1 cellular context compared by ENCODE assay signal in genomic region chr22:46454233-46454909, GRCh38.
TF ChIP-seq lines count a peak whose summit lies in the region.

No MANE protein-coding gene starts in this region.

TF ChIP-seq in HepG2, 621 proteins besides CTCF, POLR2A, EP300 and RAD21 (continues in another document):
- TF ChIP-seq ZNF687 (CRISPR knock-in tag; IDR thresholded peaks at IDR 0.05), result peak; percentile 41
- no peak for TF ChIP-seq KAT2B (IDR thresholded peaks at IDR 0.05; ENCODE audit: borderline replicate concordance, low read depth, low read length)
- TF ChIP-seq RXRB (CRISPR knock-in tag; IDR thresholded peaks at IDR 0.05; ENCODE audit: borderline replicate concordance), result 0 out of 2 replicates have a peak, but pooled peaks have one; percentile 12
- TF ChIP-seq E2F1 (CRISPR knock-in tag; IDR thresholded peaks at IDR 0.05), result no peak
- TF ChIP-seq ZC3H4 (CRISPR knock-in tag; IDR thresholded peaks at IDR 0.05; ENCODE audit: borderline replicate concordance), result no peak
- no peak for TF ChIP-seq E2F2 (CRISPR knock-in tag; IDR thresholded peaks at IDR 0.05; ENCODE audit: borderline replicate concordance)
- peak; percentile 55; the same call in 1 of the 2 replicates for TF ChIP-seq ZNF605 (CRISPR knock-in tag; IDR thresholded peaks at IDR 0.05)
- TF ChIP-seq ZNF468 (CRISPR knock-in tag; IDR thresholded peaks at IDR 0.05), result no peak
- 0 out of 2 replicates have a peak, but pooled peaks have one; percentile 5 for TF ChIP-seq KMT2B (CRISPR knock-in tag; IDR thresholded peaks at IDR 0.05)
- TF ChIP-seq, protein P1, sequence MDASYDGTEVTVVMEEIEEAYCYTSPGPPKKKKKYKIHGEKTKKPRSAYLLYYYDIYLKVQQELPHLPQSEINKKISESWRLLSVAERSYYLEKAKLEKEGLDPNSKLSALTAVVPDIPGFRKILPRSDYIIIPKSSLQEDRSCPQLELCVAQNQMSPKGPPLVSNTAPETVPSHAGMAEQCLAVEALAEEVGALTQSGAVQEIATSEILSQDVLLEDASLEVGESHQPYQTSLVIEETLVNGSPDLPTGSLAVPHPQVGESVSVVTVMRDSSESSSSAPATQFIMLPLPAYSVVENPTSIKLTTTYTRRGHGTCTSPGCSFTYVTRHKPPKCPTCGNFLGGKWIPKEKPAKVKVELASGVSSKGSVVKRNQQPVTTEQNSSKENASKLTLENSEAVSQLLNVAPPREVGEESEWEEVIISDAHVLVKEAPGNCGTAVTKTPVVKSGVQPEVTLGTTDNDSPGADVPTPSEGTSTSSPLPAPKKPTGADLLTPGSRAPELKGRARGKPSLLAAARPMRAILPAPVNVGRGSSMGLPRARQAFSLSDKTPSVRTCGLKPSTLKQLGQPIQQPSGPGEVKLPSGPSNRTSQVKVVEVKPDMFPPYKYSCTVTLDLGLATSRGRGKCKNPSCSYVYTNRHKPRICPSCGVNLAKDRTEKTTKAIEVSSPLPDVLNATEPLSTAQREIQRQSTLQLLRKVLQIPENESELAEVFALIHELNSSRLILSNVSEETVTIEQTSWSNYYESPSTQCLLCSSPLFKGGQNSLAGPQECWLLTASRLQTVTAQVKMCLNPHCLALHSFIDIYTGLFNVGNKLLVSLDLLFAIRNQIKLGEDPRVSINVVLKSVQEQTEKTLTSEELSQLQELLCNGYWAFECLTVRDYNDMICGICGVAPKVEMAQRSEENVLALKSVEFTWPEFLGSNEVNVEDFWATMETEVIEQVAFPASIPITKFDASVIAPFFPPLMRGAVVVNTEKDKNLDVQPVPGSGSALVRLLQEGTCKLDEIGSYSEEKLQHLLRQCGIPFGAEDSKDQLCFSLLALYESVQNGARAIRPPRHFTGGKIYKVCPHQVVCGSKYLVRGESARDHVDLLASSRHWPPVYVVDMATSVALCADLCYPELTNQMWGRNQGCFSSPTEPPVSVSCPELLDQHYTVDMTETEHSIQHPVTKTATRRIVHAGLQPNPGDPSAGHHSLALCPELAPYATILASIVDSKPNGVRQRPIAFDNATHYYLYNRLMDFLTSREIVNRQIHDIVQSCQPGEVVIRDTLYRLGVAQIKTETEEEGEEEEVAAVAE (CRISPR knock-in tag; IDR thresholded peaks at IDR 0.05; ENCODE audit: borderline replicate concordance), result no peak
- no peak for TF ChIP-seq ZBTB3 (CRISPR knock-in tag; IDR thresholded peaks at IDR 0.05; ENCODE audit: borderline replicate concordance, low read depth)
- TF ChIP-seq ZNF782 (CRISPR knock-in tag; IDR thresholded peaks at IDR 0.05; ENCODE audit: borderline replicate concordance), result no peak
- TF ChIP-seq, protein P2, sequence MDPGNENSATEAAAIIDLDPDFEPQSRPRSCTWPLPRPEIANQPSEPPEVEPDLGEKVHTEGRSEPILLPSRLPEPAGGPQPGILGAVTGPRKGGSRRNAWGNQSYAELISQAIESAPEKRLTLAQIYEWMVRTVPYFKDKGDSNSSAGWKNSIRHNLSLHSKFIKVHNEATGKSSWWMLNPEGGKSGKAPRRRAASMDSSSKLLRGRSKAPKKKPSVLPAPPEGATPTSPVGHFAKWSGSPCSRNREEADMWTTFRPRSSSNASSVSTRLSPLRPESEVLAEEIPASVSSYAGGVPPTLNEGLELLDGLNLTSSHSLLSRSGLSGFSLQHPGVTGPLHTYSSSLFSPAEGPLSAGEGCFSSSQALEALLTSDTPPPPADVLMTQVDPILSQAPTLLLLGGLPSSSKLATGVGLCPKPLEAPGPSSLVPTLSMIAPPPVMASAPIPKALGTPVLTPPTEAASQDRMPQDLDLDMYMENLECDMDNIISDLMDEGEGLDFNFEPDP (CRISPR knock-in tag; conservative IDR thresholded peaks at IDR 0.05), result no peak
- TF ChIP-seq ETS1 (CRISPR knock-in tag; IDR thresholded peaks at IDR 0.05), result no peak
- TF ChIP-seq, protein P3, sequence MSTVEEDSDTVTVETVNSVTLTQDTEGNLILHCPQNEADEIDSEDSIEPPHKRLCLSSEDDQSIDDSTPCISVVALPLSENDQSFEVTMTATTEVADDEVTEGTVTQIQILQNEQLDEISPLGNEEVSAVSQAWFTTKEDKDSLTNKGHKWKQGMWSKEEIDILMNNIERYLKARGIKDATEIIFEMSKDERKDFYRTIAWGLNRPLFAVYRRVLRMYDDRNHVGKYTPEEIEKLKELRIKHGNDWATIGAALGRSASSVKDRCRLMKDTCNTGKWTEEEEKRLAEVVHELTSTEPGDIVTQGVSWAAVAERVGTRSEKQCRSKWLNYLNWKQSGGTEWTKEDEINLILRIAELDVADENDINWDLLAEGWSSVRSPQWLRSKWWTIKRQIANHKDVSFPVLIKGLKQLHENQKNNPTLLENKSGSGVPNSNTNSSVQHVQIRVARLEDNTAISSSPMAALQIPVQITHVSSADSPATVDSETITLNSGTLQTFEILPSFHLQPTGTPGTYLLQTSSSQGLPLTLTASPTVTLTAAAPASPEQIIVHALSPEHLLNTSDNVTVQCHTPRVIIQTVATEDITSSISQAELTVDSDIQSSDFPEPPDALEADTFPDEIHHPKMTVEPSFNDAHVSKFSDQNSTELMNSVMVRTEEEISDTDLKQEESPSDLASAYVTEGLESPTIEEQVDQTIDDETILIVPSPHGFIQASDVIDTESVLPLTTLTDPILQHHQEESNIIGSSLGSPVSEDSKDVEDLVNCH (CRISPR knock-in tag; IDR thresholded peaks at IDR 0.05), result no peak
- TF ChIP-seq FOXP1 (IDR thresholded peaks at IDR 0.05), result no peak
- no peak for TF ChIP-seq FOXP1 (CRISPR knock-in tag; IDR thresholded peaks at IDR 0.05)
- no peak for TF ChIP-seq ZNF18 (CRISPR knock-in tag; IDR thresholded peaks at IDR 0.05; ENCODE audit: insufficient replicate concordance)
- TF ChIP-seq ZNF264 (CRISPR knock-in tag; IDR thresholded peaks at IDR 0.05), result no peak
- TF ChIP-seq FOXC1 (CRISPR knock-in tag; IDR thresholded peaks at IDR 0.05; ENCODE audit: borderline replicate concordance), result no peak
- TF ChIP-seq POLR2G (IDR thresholded peaks at IDR 0.05; ENCODE audit: low read depth, low read length), result no peak
- TF ChIP-seq REXO4 (CRISPR knock-in tag; IDR thresholded peaks at IDR 0.05; ENCODE audit: borderline replicate concordance), result no peak
- TF ChIP-seq ATF1 (CRISPR knock-in tag; IDR thresholded peaks at IDR 0.05), result no peak
- no peak for TF ChIP-seq SP140L (CRISPR knock-in tag; IDR thresholded peaks at IDR 0.05; ENCODE audit: borderline replicate concordance)
- 0 out of 2 replicates have a peak, but pooled peaks have one; percentile 57 for TF ChIP-seq NFIB (CRISPR knock-in tag; IDR thresholded peaks at IDR 0.05; ENCODE audit: borderline replicate concordance)
- TF ChIP-seq ZNF841 (CRISPR knock-in tag; IDR thresholded peaks at IDR 0.05; ENCODE audit: borderline replicate concordance), result no peak
- no peak for TF ChIP-seq TCF12 (IDR thresholded peaks at IDR 0.05)
- TF ChIP-seq TCF12 (CRISPR knock-in tag; IDR thresholded peaks at IDR 0.05), result no peak
- TF ChIP-seq, protein P4, sequence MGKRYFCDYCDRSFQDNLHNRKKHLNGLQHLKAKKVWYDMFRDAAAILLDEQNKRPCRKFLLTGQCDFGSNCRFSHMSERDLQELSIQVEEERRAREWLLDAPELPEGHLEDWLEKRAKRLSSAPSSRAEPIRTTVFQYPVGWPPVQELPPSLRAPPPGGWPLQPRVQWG (CRISPR knock-in tag; IDR thresholded peaks at IDR 0.05; ENCODE audit: borderline replicate concordance, low read depth), result no peak
- peak; percentile 21 for TF ChIP-seq U2AF1 (optimal IDR thresholded peaks at IDR 0.05; ENCODE audit: low read depth, low read length)
- no peak for TF ChIP-seq ZNF333 (CRISPR knock-in tag; IDR thresholded peaks at IDR 0.05; ENCODE audit: borderline replicate concordance)
- TF ChIP-seq CREB1 (IDR thresholded peaks at IDR 0.05), result no peak
- TF ChIP-seq CREB1 (CRISPR knock-in tag; IDR thresholded peaks at IDR 0.05), result no peak
- no peak for TF ChIP-seq ZNF674 (CRISPR knock-in tag; IDR thresholded peaks at IDR 0.05; ENCODE audit: low read depth)
- TF ChIP-seq NR2C2 (CRISPR knock-in tag; IDR thresholded peaks at IDR 0.05; ENCODE audit: borderline replicate concordance), result no peak
- no peak for TF ChIP-seq HCFC1 (IDR thresholded peaks at IDR 0.05; ENCODE audit: low read depth, low read length)
- peak; percentile 52; the same call in 1 of the 2 replicates for TF ChIP-seq ZNF724P (CRISPR knock-in tag; IDR thresholded peaks at IDR 0.05; ENCODE audit: borderline replicate concordance)
- TF ChIP-seq ZSCAN25 (CRISPR knock-in tag; IDR thresholded peaks at IDR 0.05), result peak; percentile 27; the same call in 1 of the 2 replicates
- TF ChIP-seq ZNF737 (CRISPR knock-in tag; IDR thresholded peaks at IDR 0.05; ENCODE audit: borderline replicate concordance), result no peak
